ENCODE assay signal across 6 cellular contexts in genomic region chr11:13952668-13953067, GRCh38. TPM values are rescaled to one million over a fixed set of nuclear protein-coding genes. Genes with fewer than 3 reads are reported as not detected.
"Had no signal": no experiment of that assay in that cellular context is flagged by ENCODE, and none has a peak within 500 bp of the region (broad histone marks: within the 10 kb centered on the region; RNA-seq: fewer than 3 reads in every experiment).

No MANE protein-coding gene starts in this region.

- H3K4me2 ChIP-seq: GM23338 had no signal

- H2AFZ ChIP-seq: GM23338 had no signal

- H3K36me3 ChIP-seq: HAP-1 had no signal

- H3K4me1 ChIP-seq: HAP-1 had no signal

- H3K9me3 ChIP-seq: HAP-1 had no signal

- DNase-seq: IMR-90, KG1 had no signal

- ATAC-seq: GM23338, K562 had no signal

- H3K4me3 ChIP-seq: GM23338, HAP-1, K562 had no signal

RNA-seq across cellular contexts. Expression of gene SPON1, which starts 9.9 kb away (rescaled TPM):
- total RNA-seq: HT-29, K562 had no signal
